ENCODE assay signal across 10 cellular contexts in genomic region chr20:44583179-44583578, GRCh38. TPM values are rescaled to one million over a fixed set of nuclear protein-coding genes. Genes with fewer than 3 reads are reported as not detected.
DNase-seq lines count a peak whose midpoint lies in the region; ATAC-seq, FAIRE-seq and TF ChIP-seq lines count a peak whose summit lies in the region.
"Had no signal": no experiment of that assay in that cellular context is flagged by ENCODE, and none has a peak within 500 bp of the region (broad histone marks: within the 10 kb centered on the region; RNA-seq: fewer than 3 reads in every experiment).

No MANE protein-coding gene starts in this region.

- no peaks in the 10 kb centered on the region for H3K9me3 ChIP-seq in suprapubic skin

- H3K79me2 ChIP-seq in mesendoderm (ENCODE audit: control insufficient read depth, insufficient read depth, low read length): no peaks in the 10 kb centered on the region

- no peaks in the 10 kb centered on the region for H3K36me3 ChIP-seq in brain microvascular endothelial cell (replicated peaks)
- no peaks in the 10 kb centered on the region for H3K36me3 ChIP-seq in mesendoderm (ENCODE audit: control insufficient read depth, insufficient read depth, low read length)
- H3K36me3 ChIP-seq in suprapubic skin: no peaks in the 10 kb centered on the region

- peak overlapping the region; percentile 46 for H3K4me3 ChIP-seq in brain microvascular endothelial cell (ENCODE audit: low read depth, low read length)
- H3K4me3 ChIP-seq in mesendoderm (ENCODE audit: low read length): no peak overlapping the region
- H3K4me3 ChIP-seq in suprapubic skin: peak overlapping the region; percentile 36

- in situ Hi-C loops in brain microvascular endothelial cell (cut with HindIII; ENCODE audit: low pct_ligation_motif_present, low sequenced_read_pairs): no loop called here

- TF ChIP-seq CTCF in brain microvascular endothelial cell (IDR thresholded peaks at IDR 0.05; ENCODE audit: low read depth, low read length, missing control alignments) (no peak), suprapubic skin (IDR thresholded peaks at IDR 0.05) (no peak)

- no CpG with 5 or more reads among the region's 1 CpG for WGBS in mesendoderm (ENCODE audit: extremely low coverage, insufficient coverage, low lambda C conversion rate)
- WGBS in suprapubic skin: 67% methylated on average over 1 of the region's 1 CpG

- H3K79me1 ChIP-seq in mesendoderm (ENCODE audit: low read length): peaks cover 6% of the 10 kb centered on the region

- H3K4me2 ChIP-seq in mesendoderm (ENCODE audit: low read length): no peak overlapping the region

- H3K4me1 ChIP-seq in mesendoderm (ENCODE audit: control insufficient read depth, low read depth, low read length): peaks cover 11% of the 10 kb centered on the region
- H3K4me1 ChIP-seq in suprapubic skin: peaks cover 32% of the 10 kb centered on the region

- H2BK120ac ChIP-seq in mesendoderm (ENCODE audit: low read depth, low read length): no peak overlapping the region

- H2AK5ac ChIP-seq in mesendoderm (ENCODE audit: low read length): no peak overlapping the region

- no peak overlapping the region for H2BK5ac ChIP-seq in mesendoderm (ENCODE audit: low read length)

- DNase-seq in HTR-8/SVneo (ENCODE audit: insufficient read length, low spot score) (no peak), brain microvascular endothelial cell (no peak), mesendoderm (no peak), suprapubic skin (ENCODE audit: low spot score in 2 of 2) (no peak), NCI-H1092 (lab: John Stamatoyannopoulos, UW) (no peak)
- DNase-seq in stimulated activated CD8-positive, alpha-beta memory T cell treated with anti-CD3 and anti-CD28 coated beads, Interleukin-4, amount 100 ng/mL, for 48 hours: no peak
- DNase-seq: activated CD8-positive, alpha-beta T cell treated with anti-CD3 and anti-CD28 coated beads for 36 hours had no signal

- H3K27ac ChIP-seq in brain microvascular endothelial cell: no peak overlapping the region
- H3K27ac ChIP-seq in mesendoderm (ENCODE audit: low read depth, low read length): no peak overlapping the region
- H3K27ac ChIP-seq in suprapubic skin: peak overlapping the region; percentile 71

- no peak overlapping the region for H4K5ac ChIP-seq in mesendoderm (ENCODE audit: low read length)

- H3K23ac ChIP-seq in mesendoderm (ENCODE audit: low read length): no peak overlapping the region

- ATAC-seq in HG03432 (IDR thresholded peaks at IDR 0.05; ENCODE audit: unreplicated experiment): no peak
- ATAC-seq in GM19463 (IDR thresholded peaks at IDR 0.05; ENCODE audit: unreplicated experiment): no peak
- ATAC-seq: activated CD8-positive, alpha-beta T cell treated with anti-CD3 and anti-CD28 coated beads for 36 hours; HCT116 had no signal

- H3K18ac ChIP-seq in mesendoderm (ENCODE audit: low read length): peak overlapping the region; percentile 22

- H2BK15ac ChIP-seq in mesendoderm (replicated peaks; ENCODE audit: low read depth): no peak overlapping the region

- H3K9ac ChIP-seq in mesendoderm (ENCODE audit: low read length): no peak overlapping the region

- no peak overlapping the region for H3K56ac ChIP-seq in mesendoderm (ENCODE audit: low read length)

- TF ChIP-seq POLR2A in suprapubic skin (IDR thresholded peaks at IDR 0.05): no peak

- H3K27me3 ChIP-seq in brain microvascular endothelial cell (replicated peaks) (no peaks in the 10 kb centered on the region), mesendoderm (ENCODE audit: insufficient read depth, low read length, poor library complexity) (no peaks in the 10 kb centered on the region), suprapubic skin (no peaks in the 10 kb centered on the region)

- no peak overlapping the region for H4K8ac ChIP-seq in mesendoderm (ENCODE audit: low read depth, low read length)

- FAIRE-seq in HTR-8/SVneo (lab: Jason Lieb, UNC): peak; percentile 52

- H3K4ac ChIP-seq in mesendoderm (ENCODE audit: low read depth, low read length): no peak overlapping the region

- TF ChIP-seq EP300 in suprapubic skin (IDR thresholded peaks at IDR 0.05): no peak

RNA-seq across cellular contexts. Expression of gene PKIG, which starts 0.8 kb away (rescaled TPM):
- polyA plus RNA-seq in mesendoderm (2013, experiment 1 of 2): 49.6 TPM
- polyA plus RNA-seq in mesendoderm (2013, experiment 2 of 2): 50.6 TPM
- total RNA-seq in suprapubic skin: 10 to 100 TPM; 17.2 to 40.8 (median 32.0) TPM
